16 cellular contexts compared by ENCODE assay signal in genomic region chr7:150799156-150799555, GRCh38. TPM values are rescaled to one million over a fixed set of nuclear protein-coding genes. Genes with fewer than 3 reads are reported as not detected.
DNase-seq lines count a peak whose midpoint lies in the region; ATAC-seq, FAIRE-seq and TF ChIP-seq lines count a peak whose summit lies in the region.
"Had no signal": no experiment of that assay in that cellular context is flagged by ENCODE, and none has a peak within 500 bp of the region (broad histone marks: within the 10 kb centered on the region; RNA-seq: fewer than 3 reads in every experiment).

No MANE protein-coding gene starts in this region.

- CTCF ChIA-PET in H1 (lab: Charles Lee; ENCODE audit: partially characterized antibody) = interaction anchor here (0.8 to 1.9 kb wide), 9 partner anchors 9 to 350 kb away, joined by 3 to 6 read pairs (median 3); no protein-coding TSS in a partner anchor

- DNase-seq in heart left ventricle (no peak), Right ventricle myocardium superior (no peak), H1 (ENCODE audit: low read depth in 1 of 2, low spot score in 2 of 2) (no peak), upper lobe of left lung (no peak), NCI-H82 (lab: John Stamatoyannopoulos, UW) (no peak)
- no peak for DNase-seq in naive thymus-derived CD8-positive, alpha-beta T cell
- DNase-seq: adrenal gland; DMS 273 treated with DMSO at 0.1 percent for 48 hours; midbrain; NCI-H1436; NCI-H446 treated with DMSO at 0.1 percent for 48 hours; stimulated activated naive CD8-positive, alpha-beta T cell treated with anti-CD3 and anti-CD28 coated beads, Interleukin-15, Interleukin-2, amounts not matched to agents 100 U/mL and 50 U/mL, for 24 hours; WERI-Rb-1 had no signal

- no peak overlapping the region for H3K9ac ChIP-seq in H1 (replicated peaks in 1 of 4; ENCODE audit: extremely low read depth in 1 of 4, low read depth in 3 of 4, low read length in 3 of 4)

- no peak overlapping the region for H2BK120ac ChIP-seq in H1 (replicated peaks; ENCODE audit: low read depth, low read length)

- H3K4me1 Mint-ChIP-seq in naive thymus-derived CD8-positive, alpha-beta T cell = peaks cover 10 to 16% (median 13%) of the 10 kb centered on the region in 4 donors

- H3K23ac ChIP-seq in H1 (ENCODE audit: insufficient read length) = no peak overlapping the region

- no peak overlapping the region for H4K91ac ChIP-seq in H1 (replicated peaks; ENCODE audit: insufficient read length, low read length)

- no peak overlapping the region for H3K4ac ChIP-seq in H1 (replicated peaks; ENCODE audit: insufficient read length, low read depth, low read length)

- no peak overlapping the region for H4K5ac ChIP-seq in H1 (ENCODE audit: insufficient read length, low read depth, low read length)

- peaks cover 0 to 3% (median 3%) of the 10 kb centered on the region in 3 donors for H3K36me3 Mint-ChIP-seq in naive thymus-derived CD8-positive, alpha-beta T cell

- H3K56ac ChIP-seq in H1 (replicated peaks; ENCODE audit: insufficient read length, low read depth, low read length) = no peak overlapping the region

- H3K4me2 ChIP-seq in H1 (ENCODE audit: insufficient read depth in 1 of 2, low read depth in 2 of 2, low read length in 2 of 2) = peak overlapping the region; percentile 84 to 87

- no peak for TF ChIP-seq RAD21 in H1 (IDR thresholded peaks at IDR 0.05 in 1 of 2, conservative IDR thresholded peaks at IDR 0.05 in 1 of 2; ENCODE audit: low read depth in 2 of 2, low read length in 2 of 2)

- no peaks in the 10 kb centered on the region for H3K79me1 ChIP-seq in H1 (ENCODE audit: low read depth, low read length)

- no peak for TF ChIP-seq EP300 in H1 (IDR thresholded peaks at IDR 0.05; ENCODE audit: borderline replicate concordance in 1 of 2, low read depth in 2 of 2, low read length in 2 of 2)
- no peak for TF ChIP-seq EP300 in upper lobe of left lung (IDR thresholded peaks at IDR 0.05)

- ATAC-seq in heart left ventricle (no peak), Right ventricle myocardium superior (ENCODE audit: poor library complexity) (no peak), upper lobe of left lung (ENCODE audit: low FRiP score in 2 of 2) (no peak), HG02884 (IDR thresholded peaks at IDR 0.05; ENCODE audit: unreplicated experiment) (no peak), GM21786 (IDR thresholded peaks at IDR 0.05; ENCODE audit: unreplicated experiment) (no peak)
- no peak for ATAC-seq in naive thymus-derived CD8-positive, alpha-beta T cell
- ATAC-seq: stimulated activated naive CD8-positive, alpha-beta T cell treated with anti-CD3 and anti-CD28 coated beads, Interleukin-15, Interleukin-2, amounts not matched to agents 100 U/mL and 50 U/mL, for 24 hours had no signal

- H4K20me1 ChIP-seq in H1 (replicated peaks in 1 of 2; ENCODE audit: control insufficient read depth in 1 of 2, insufficient read depth in 2 of 2, low read length in 2 of 2) = no peaks in the 10 kb centered on the region

- POLR2A ChIA-PET in H1 (lab: Charles Lee; ENCODE audit: partially characterized antibody) = interaction anchor here (1.2 kb wide), 1 partner anchor 20 kb away, joined by 3 read pairs; no protein-coding TSS in a partner anchor
- POLR2A ChIA-PET in naive thymus-derived CD8-positive, alpha-beta T cell (lab: Charles Lee) = no interaction called here

- peaks cover 11 to 41% (median 34%) of the 10 kb centered on the region in 5 donors for H3K27me3 Mint-ChIP-seq in naive thymus-derived CD8-positive, alpha-beta T cell

- no peak overlapping the region for H2BK20ac ChIP-seq in H1 (ENCODE audit: low read length)

- no peaks in the 10 kb centered on the region for H3K79me2 ChIP-seq in H1 (ENCODE audit: control insufficient read depth in 1 of 2, insufficient read depth in 2 of 2, low read length in 2 of 2)

- H2BK5ac ChIP-seq in H1 (ENCODE audit: low read depth, low read length) = no peak overlapping the region

- H3K9me3 Mint-ChIP-seq in naive thymus-derived CD8-positive, alpha-beta T cell = peaks cover 0 to 13% (median 5%) of the 10 kb centered on the region in 9 donors

- no peak overlapping the region for H3K14ac ChIP-seq in H1 (ENCODE audit: insufficient read length)

- H2BK12ac ChIP-seq in H1 (ENCODE audit: low read depth, low read length) = no peak overlapping the region

- H3K27me3 ChIP-seq in heart left ventricle (peaks cover 0 to 36% (median 8%) of the 10 kb centered on the region in 9 donors), H1 (replicated peaks in 1 of 4; ENCODE audit: control insufficient read depth in 3 of 4, extremely low read depth in 1 of 4, insufficient read depth in 3 of 4, low read length in 3 of 4) (peaks cover 37 to 49% (median 46%) of the 10 kb centered on the region in 4 experiments), upper lobe of left lung (peaks cover 0 to 19% (median 6%) of the 10 kb centered on the region in 4 donors)

- H3K4me1 ChIP-seq in heart left ventricle (peaks cover 0 to 42% (median 11%) of the 10 kb centered on the region in 12 donors), H1 (replicated peaks in 1 of 4; ENCODE audit: control insufficient read depth in 3 of 4, insufficient read depth in 4 of 4, low read length in 3 of 4) (peaks cover 0 to 9% (median 4%) of the 10 kb centered on the region in 4 experiments; a peak in 6 of 7 replicates), upper lobe of left lung (peaks cover 9 to 24% (median 17%) of the 10 kb centered on the region in 4 donors)

- no peak overlapping the region for H4K8ac ChIP-seq in H1 (ENCODE audit: extremely low read depth, insufficient read depth, low read length)

- H3K27ac ChIP-seq in heart left ventricle (peak overlapping the region in 5 of 12 donors; percentile 63 to 83 (median 68)), H1 (ENCODE audit: low read depth, low read length) (no peak overlapping the region), upper lobe of left lung (peak overlapping the region in 1 of 4 donors; percentile 68)
- H3K27ac ChIP-seq: WERI-Rb-1 had no signal

- peaks cover 0 to 16% (median 5%) of the 10 kb centered on the region in 9 donors for H3K36me3 ChIP-seq in heart left ventricle
- H3K36me3 ChIP-seq in H1 (ENCODE audit: control insufficient read depth in 2 of 4, insufficient read depth in 4 of 4, low read length in 3 of 4) = peaks cover 0 to 11% (median 0%) of the 10 kb centered on the region in 4 experiments; a peak in 1 of 8 replicates
- peaks cover 0 to 4% (median 0%) of the 10 kb centered on the region in 4 donors for H3K36me3 ChIP-seq in upper lobe of left lung
- H3K36me3 ChIP-seq: adrenal gland had no signal

- peak overlapping the region; percentile 48 to 79 (median 63) for H3K4me3 Mint-ChIP-seq in naive thymus-derived CD8-positive, alpha-beta T cell

- H3K27ac Mint-ChIP-seq in naive thymus-derived CD8-positive, alpha-beta T cell = peak overlapping the region in 1 of 10 donors; percentile 7

- no peak for FAIRE-seq in H1 (lab: Jason Lieb, UNC)
- FAIRE-seq: H54 had no signal

- intact Hi-C loops in heart left ventricle (cut with DNase I) (no loop called here), Right ventricle myocardium superior (cut with DNase I) (no loop called here)

- no peak overlapping the region for H2BK15ac ChIP-seq in H1 (ENCODE audit: low read length)

- WGBS in heart left ventricle, 4 donors = 82 to 89% (median 83%) methylated on average over 3 of the region's 3 CpGs
- 88% methylated on average over 3 of the region's 3 CpGs; no CpG with 5 or more reads in 1 of the 2 experiments for WGBS in H1 (ENCODE audit: extremely low coverage in 1 of 2, insufficient coverage in 1 of 2, insufficient read length in 1 of 2, insufficient replicate concordance in 2 of 2, low coverage in 1 of 2, low lambda C conversion rate in 2 of 2, missing lambda C conversion rate in 1 of 2), 2 experiments
- 59 to 75% methylated on average over 3 of the region's 3 CpGs for WGBS in upper lobe of left lung, 2 donors

- no peak overlapping the region for H3K18ac ChIP-seq in H1 (ENCODE audit: extremely low read depth, low read length)

- no peak overlapping the region for H2AK5ac ChIP-seq in H1 (ENCODE audit: low read depth, low read length)

- H3K4me3 ChIP-seq in heart left ventricle (peak overlapping the region in 11 of 12 donors; percentile 37 to 91 (median 67)), H1 (ENCODE audit: extremely low read depth in 1 of 4, insufficient read depth in 2 of 4, low read depth in 3 of 4, low read length in 4 of 4) (peak overlapping the region in 1 of 4 experiments; percentile 66; a peak in 2 of 8 replicates), upper lobe of left lung (peak overlapping the region in 3 of 4 donors; percentile 48 to 62 (median 48))

- H3K9me3 ChIP-seq in heart left ventricle = no peaks in the 10 kb centered on the region
- H3K9me3 ChIP-seq in H1 (ENCODE audit: insufficient read depth in 2 of 2, low read depth in 1 of 2, low read length in 1 of 2) = no peaks in the 10 kb centered on the region; a peak in 1 of 4 replicates
- H3K9me3 ChIP-seq in upper lobe of left lung = no peaks in the 10 kb centered on the region
- H3K9me3 ChIP-seq: adrenal gland had no signal

- TF ChIP-seq CTCF in heart left ventricle (IDR thresholded peaks at IDR 0.05) = no peak
- no peak for TF ChIP-seq CTCF in H1 (IDR thresholded peaks at IDR 0.05; ENCODE audit: control extremely low read depth in 1 of 3, insufficient read depth in 1 of 3, low read depth in 1 of 3, low read length in 3 of 3)
- TF ChIP-seq CTCF in upper lobe of left lung (IDR thresholded peaks at IDR 0.05) = no peak

- TF ChIP-seq POLR2A in heart left ventricle (IDR thresholded peaks at IDR 0.05) (no peak), H1 (IDR thresholded peaks at IDR 0.05; ENCODE audit: control extremely low read depth in 1 of 2, low read depth in 2 of 2, low read length in 2 of 2) (no peak), upper lobe of left lung (IDR thresholded peaks at IDR 0.05) (no peak)

- no peak overlapping the region for H2AFZ ChIP-seq in H1 (ENCODE audit: low read length)

- peaks cover 14% of the 10 kb centered on the region for H3K23me2 ChIP-seq in H1 (ENCODE audit: low read depth, low read length)

RNA-seq across cellular contexts. Expression of gene TMEM176B, which starts 1.0 kb away (rescaled TPM):
- total RNA-seq in heart left ventricle = 100 to 1,000 TPM in 3 of 9 donors, 10 to 100 TPM in 6; 25.1 to 137 (median 84.4) TPM
- polyA plus RNA-seq in heart left ventricle = 10 to 100 TPM; 18.9 to 21.2 TPM
- total RNA-seq in Right ventricle myocardium superior = 33.4 TPM
- 1.2 TPM in 2 replicates for total RNA-seq in H1 (2021; fragmentation: NEBNext Ultra II Directional; extraction: Animal tissue kit (Norgen Biotek cat#: 25700))
- polyA plus RNA-seq in H1 (2011; rRNA removed) = 2.1 and 2.2 TPM in 2 replicates
- 1.7 TPM for polyA plus RNA-seq in H1 (2011; cell fraction: cytosol; rRNA removed)
- polyA plus RNA-seq in H1 (2011; cell fraction: nucleus; rRNA removed) = 1.9 TPM
- polyA plus RNA-seq in H1 (2012, experiment 1 of 2) = 0.48 to 1.3 TPM (median 1.2 TPM) in 4 replicates
- 1.3 TPM for polyA plus RNA-seq in H1 (2012, experiment 2 of 2)
- polyA plus RNA-seq in H1 (2013, experiment 1 of 2) = 0.91 TPM
- polyA plus RNA-seq in H1 (2013, experiment 2 of 2) = 0.87 TPM
- polyA minus RNA-seq in H1 (2011; rRNA and poly(A)+ RNA removed) = 1.0 TPM in 1 of 2 replicates, not detected in the other
- not detected for polyA minus RNA-seq in H1 (2011; cell fraction: cytosol; rRNA and poly(A)+ RNA removed)
- not detected for polyA minus RNA-seq in H1 (2011; cell fraction: nucleus; rRNA and poly(A)+ RNA removed)
- not detected for total RNA-seq in naive thymus-derived CD8-positive, alpha-beta T cell
- under 1 TPM in 1 of 3 donors, not detected in 2; 0.69 TPM for polyA plus RNA-seq in naive thymus-derived CD8-positive, alpha-beta T cell
- 10 to 100 TPM; 10.5 to 82.8 (median 27.4) TPM for total RNA-seq in upper lobe of left lung

RNA-seq across cellular contexts. Expression of gene TMEM176A, which starts 1.4 kb away (rescaled TPM):
- total RNA-seq in heart left ventricle (10 to 100 TPM; 11.7 to 77.1 (median 37.9) TPM), Right ventricle myocardium superior (27.1 TPM), upper lobe of left lung (10 to 100 TPM in 5 of 6 donors, 1 to 10 TPM in 1; 8.4 to 67.9 (median 16.3) TPM)
- polyA plus RNA-seq in heart left ventricle (10 to 100 TPM; 10.2 to 17.9 TPM), H1 (2011; rRNA removed) (0.71 and 1.5 TPM in 2 replicates)
- 0.90 and 1.3 TPM in 2 replicates for total RNA-seq in H1 (2021; fragmentation: NEBNext Ultra II Directional; extraction: Animal tissue kit (Norgen Biotek cat#: 25700))
- 0.45 TPM for polyA plus RNA-seq in H1 (2011; cell fraction: cytosol; rRNA removed)
- 0.81 TPM for polyA plus RNA-seq in H1 (2011; cell fraction: nucleus; rRNA removed)
- polyA plus RNA-seq in H1 (2012, experiment 1 of 2) = 0.39 to 1.4 TPM (median 1.0 TPM) in 4 replicates
- 1.4 TPM for polyA plus RNA-seq in H1 (2012, experiment 2 of 2)
- polyA plus RNA-seq in H1 (2013, experiment 1 of 2) = 0.69 TPM
- 0.75 TPM for polyA plus RNA-seq in H1 (2013, experiment 2 of 2)
- polyA minus RNA-seq in H1 (2011; rRNA and poly(A)+ RNA removed) = 0.78 TPM in 1 of 2 replicates, not detected in the other
- not detected for polyA minus RNA-seq in H1 (2011; cell fraction: cytosol; rRNA and poly(A)+ RNA removed)
- not detected for polyA minus RNA-seq in H1 (2011; cell fraction: nucleus; rRNA and poly(A)+ RNA removed)
- total RNA-seq in naive thymus-derived CD8-positive, alpha-beta T cell = under 1 TPM in 1 of 2 experiments, not detected in 1; 0.88 TPM
- under 1 TPM in 2 of 3 donors, not detected in 1; 0.18 to 0.62 TPM for polyA plus RNA-seq in naive thymus-derived CD8-positive, alpha-beta T cell

RNA-seq across cellular contexts. Expression of gene AOC1, which starts 53.2 kb away (rescaled TPM):
- under 1 TPM in 5 of 9 donors, not detected in 4; 0.49 to 0.94 (median 0.69) TPM for total RNA-seq in heart left ventricle
- polyA plus RNA-seq in heart left ventricle = under 1 TPM in 1 of 2 donors, not detected in 1; 0.06 TPM
- total RNA-seq in Right ventricle myocardium superior = not detected
- 0.15 and 0.48 TPM in 2 replicates for total RNA-seq in H1 (2021; fragmentation: NEBNext Ultra II Directional; extraction: Animal tissue kit (Norgen Biotek cat#: 25700))
- polyA plus RNA-seq in H1 (2011; rRNA removed) = 0.17 TPM in 2 replicates
- 0.06 TPM for polyA plus RNA-seq in H1 (2011; cell fraction: cytosol; rRNA removed)
- polyA plus RNA-seq in H1 (2011; cell fraction: nucleus; rRNA removed) = 0.16 TPM
- 0.17 to 0.21 TPM (median 0.21 TPM) in 3 of 4 replicates, not detected in the other for polyA plus RNA-seq in H1 (2012, experiment 1 of 2)
- polyA plus RNA-seq in H1 (2012, experiment 2 of 2) = 0.20 TPM
- 0.16 TPM for polyA plus RNA-seq in H1 (2013, experiment 1 of 2)
- polyA plus RNA-seq in H1 (2013, experiment 2 of 2) = 0.17 TPM
- polyA minus RNA-seq in H1 (2011; rRNA and poly(A)+ RNA removed) = 0.09 TPM in 1 of 2 replicates, not detected in the other
- polyA minus RNA-seq in H1 (2011; cell fraction: cytosol; rRNA and poly(A)+ RNA removed) = not detected
- polyA minus RNA-seq in H1 (2011; cell fraction: nucleus; rRNA and poly(A)+ RNA removed) = 0.40 TPM
- not detected for total RNA-seq in naive thymus-derived CD8-positive, alpha-beta T cell
- not detected for polyA plus RNA-seq in naive thymus-derived CD8-positive, alpha-beta T cell
- under 1 TPM in 2 of 6 donors, not detected in 4; 0.31 to 0.88 TPM for total RNA-seq in upper lobe of left lung
